28 cellular contexts compared by ENCODE assay signal in the genomic region with DNA sequence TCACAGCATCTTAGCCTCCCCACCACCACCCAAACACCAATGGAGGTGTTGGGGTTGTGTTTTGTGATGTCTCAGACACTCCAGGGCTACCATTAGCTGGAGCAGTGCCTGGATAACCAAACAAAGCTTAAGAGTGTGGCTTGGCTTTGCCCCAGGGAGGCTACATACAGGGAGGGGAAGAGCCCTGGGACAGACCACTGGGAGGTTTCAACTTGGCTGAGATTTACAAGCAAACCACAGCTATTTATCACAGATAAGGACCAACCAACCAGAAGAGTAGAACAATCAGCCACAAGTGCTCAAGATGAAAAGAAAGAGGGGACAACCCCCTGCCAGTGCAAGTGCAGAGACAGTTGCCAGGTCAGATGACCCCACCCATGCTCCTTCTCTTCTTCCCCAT. TPM values are rescaled to one million over a fixed set of nuclear protein-coding genes. Genes with fewer than 3 reads are reported as not detected.
"Had no signal": no experiment of that assay in that cellular context is flagged by ENCODE, and none has a peak within 500 bp of the region (broad histone marks: within the 10 kb centered on the region; RNA-seq: fewer than 3 reads in every experiment).

No MANE protein-coding gene starts in this region.

- DNase-seq: activated CD4-positive, alpha-beta T cell treated with anti-CD3 and anti-CD28 coated beads, Interleukin-2, amount 50 U/mL, for 4 hours; activated CD8-positive, alpha-beta memory T cell treated with anti-CD3 and anti-CD28 coated beads for 24 hours; activated CD8-positive, alpha-beta memory T cell treated with anti-CD3 and anti-CD28 coated beads, Interleukin-2, amount 50 U/mL, for 4 hours; activated naive CD4-positive, alpha-beta T cell; activated T-cell treated with anti-CD3 and anti-CD28 coated beads, Interleukin-2, amount 50 U/mL, for 4 hours; amniotic stem cell; central memory CD4-positive, alpha-beta T cell; effector memory CD4-positive, alpha-beta T cell; foreskin keratinocyte; glutamatergic neuron; immature natural killer cell; left ventricle myocardium inferior; pancreas; psoas muscle; right cardiac atrium; stimulated activated CD4-positive, alpha-beta T cell treated with anti-CD3 and anti-CD28 coated beads, Interleukin-1b, Interleukin-23, amount 100 ng/mL, for 48 hours; stimulated activated naive CD8-positive, alpha-beta T cell treated with anti-CD3 and anti-CD28 coated beads, Interleukin-15, amount 100 ng/mL, for 72 hours; T-helper 9 cell; tibial artery had no signal

- ATAC-seq: activated T-cell treated with anti-CD3 and anti-CD28 coated beads, Interleukin-2, amount 50 U/mL, for 4 hours; foreskin keratinocyte; pancreas; psoas muscle; right cardiac atrium; stimulated activated effector memory CD8-positive, alpha-beta T cell treated with anti-CD3 and anti-CD28 coated beads, Interleukin-12 subunit alpha, Interleukin-12 subunit beta, amount 100 ng/mL, for 72 hours; stimulated activated naive CD8-positive, alpha-beta T cell treated with anti-CD3 and anti-CD28 coated beads, Interleukin-15, amount 100 ng/mL, for 72 hours; WTC11 had no signal

- H3K4me3 ChIP-seq: hepatocyte, left ventricle myocardium inferior, pancreas, psoas muscle, skin epidermis, tibial artery had no signal

RNA-seq across cellular contexts. Expression of a gene that starts 24.1 kb away (rescaled TPM):
- total RNA-seq: activated T-cell treated with anti-CD3 and anti-CD28 coated beads, Interleukin-2, amount 50 U/mL, for 4 hours; activated T-helper 2 cell treated with anti-CD3 and anti-CD28 coated beads, Interferon-gamma antibody, Interleukin-2, Interleukin-4, amounts not matched to agents 10 μg/mL and 5 μg/mL and 100 μg/mL, durations not matched to agents 14 hours and 24 hours and 36 hours; dermis microvascular lymphatic vessel endothelial cell; foreskin keratinocyte; hepatocyte; left ventricle myocardium inferior; lung microvascular endothelial cell; psoas muscle; right cardiac atrium; T-helper 1 cell treated with Interleukin-12 subunit alpha and Interleukin-12 subunit beta and Interleukin-4 antibody, amounts not matched to agents 30 ng/mL and 1 ng/mL, for 36 hours; ureter had no signal
